Comparison of ENCODE assay signal across 21 cellular contexts in genomic region chr15:100985401-100985800, GRCh38.
A peak's percentile ranks its signal among the peaks of the same experiment; 100 is the strongest.
DNase-seq lines count a peak whose midpoint lies in the region; ATAC-seq and TF ChIP-seq lines count a peak whose summit lies in the region.
"Had no signal": no experiment of that assay in that cellular context is flagged by ENCODE, and none has a peak within 500 bp of the region (broad histone marks: within the 10 kb centered on the region; RNA-seq: fewer than 3 reads in every experiment).

No MANE protein-coding gene starts in this region.

- TF ChIP-seq EP300 in transverse colon (IDR thresholded peaks at IDR 0.05; ENCODE audit: low read depth) = no peak

- intact Hi-C loops in left colon (cut with DNase I, micrococcal nuclease) = no loop called here
- intact Hi-C loops in transverse colon (cut with DNase I; ENCODE audit: low total_unique reads) = no loop called here

- no peaks in the 10 kb centered on the region for H3K27me3 ChIP-seq in transverse colon

- H3K4me3 ChIP-seq in NB4 (ENCODE audit: low read depth, low read length) = no peak overlapping the region
- no peak overlapping the region for H3K4me3 ChIP-seq in transverse colon
- H3K4me3 ChIP-seq: GM23248, K562 had no signal

- in situ Hi-C loops in transverse colon (cut with MboI; ENCODE audit: low pct_ligation_motif_present in 1 of 4, low pct_unique_long_range_greater_than_20kb in 1 of 4, low sequenced_read_pairs in 3 of 4) = no loop called here

- H3K27ac ChIP-seq in C4-2B (peak overlapping the region; percentile 76), transverse colon (peak overlapping the region; percentile 66 to 82 (median 76))
- H3K27ac ChIP-seq: GM23248, RWPE1 had no signal

- TF ChIP-seq CTCF in C4-2B (conservative IDR thresholded peaks at IDR 0.05) = no peak
- no peak for TF ChIP-seq CTCF in NB4 (IDR thresholded peaks at IDR 0.05; ENCODE audit: low read depth, low read length)
- TF ChIP-seq CTCF in transverse colon (IDR thresholded peaks at IDR 0.05) = no peak

- DNase-seq in NB4 (ENCODE audit: low read depth) (peak; percentile 58), left colon (no peak), transverse colon (no peak), NCI-H524 treated with DMSO at 0.1 percent for 48 hours (lab: John Stamatoyannopoulos, UW) (no peak), erythroblast (lab: John Stamatoyannopoulos, UW) (no peak)
- DNase-seq: C1 segment of cervical spinal cord; CD8-positive, alpha-beta T cell; DMS 273 treated with DMSO at 0.1 percent for 48 hours; GM23248; H7; MM.1S; NCI-H1048; NCI-H1694; NCI-H2029 treated with DMSO at 0.1 percent for 48 hours; NCI-H446 treated with DMSO at 0.1 percent for 48 hours; NCI-H526 treated with DMSO at 0.1 percent for 48 hours; SHP77 had no signal

- H3K36me3 ChIP-seq in transverse colon = no peaks in the 10 kb centered on the region

- peak; percentile 8 for ATAC-seq in left colon
- ATAC-seq in HG03442 (IDR thresholded peaks at IDR 0.05; ENCODE audit: unreplicated experiment) = no peak
- ATAC-seq: CD8-positive, alpha-beta T cell; K562 had no signal

- H3K9me3 ChIP-seq in transverse colon = no peaks in the 10 kb centered on the region

- H3K4me1 ChIP-seq in transverse colon = peaks cover 0 to 27% (median 19%) of the 10 kb centered on the region in 4 donors

- no peak for TF ChIP-seq POLR2A in NB4 (IDR thresholded peaks at IDR 0.05; ENCODE audit: extremely low read depth, insufficient read length)
- no peak for TF ChIP-seq POLR2A in transverse colon (IDR thresholded peaks at IDR 0.05)
- no peak for TF ChIP-seq POLR2A in erythroblast (IDR thresholded peaks at IDR 0.05; ENCODE audit: low read length)

- 80% methylated on average over 4 of the region's 4 CpGs; no CpG with 5 or more reads in 1 of the 2 donors for WGBS in transverse colon (ENCODE audit: low coverage in 1 of 2), 2 donors
